ENCODE assay signal across 15 cellular contexts in genomic region chr17:31251618-31252328, GRCh38. TPM values are rescaled to one million over a fixed set of nuclear protein-coding genes. Genes with fewer than 3 reads are reported as not detected.
"Had no signal": no experiment of that assay in that cellular context is flagged by ENCODE, and none has a peak within 500 bp of the region (broad histone marks: within the 10 kb centered on the region; RNA-seq: fewer than 3 reads in every experiment).

No MANE protein-coding gene starts in this region.

- H3K4me1 ChIP-seq: pancreas had no signal

- ATAC-seq: activated CD8-positive, alpha-beta T cell treated with anti-CD3 and anti-CD28 coated beads for 36 hours; gastrocnemius medialis; pancreas; stimulated activated memory B cell treated with anti-CD40 and anti-IgM and Interleukin-4, amounts not matched to agents 10 μg/mL and 1 μg/mL and 100 μg/mL, for 72 hours had no signal

- H3K27me3 ChIP-seq: gastrocnemius medialis, pancreas had no signal

- H3K9me3 ChIP-seq: gastrocnemius medialis, pancreas had no signal

- FAIRE-seq: astrocyte had no signal

- H3K36me3 ChIP-seq: gastrocnemius medialis, pancreas had no signal

- H3K4me3 ChIP-seq: coronary artery, gastrocnemius medialis, pancreas had no signal

- DNase-seq: activated CD8-positive, alpha-beta memory T cell treated with anti-CD3 and anti-CD28 coated beads, Interleukin-2, amount 50 U/mL, for 48 hours; activated CD8-positive, alpha-beta T cell treated with anti-CD3 and anti-CD28 coated beads for 36 hours; activated naive CD8-positive, alpha-beta T cell treated with anti-CD3 and anti-CD28 coated beads, Interleukin-2, amount 10 ng/mL, durations not matched to agents 7 days and 5 days; effector CD8-positive, alpha-beta T cell; gastrocnemius medialis; kidney; pancreas; retina; stimulated activated CD4-positive, alpha-beta T cell treated with anti-CD3 and anti-CD28 coated beads, Interleukin-1b, Interleukin-23, amount 100 ng/mL, for 48 hours; SW 1271; trophoblast cell had no signal

- H3K27ac ChIP-seq: coronary artery, pancreas had no signal

RNA-seq across cellular contexts. Expression of gene OMG, which starts 45.3 kb away (rescaled TPM):
- total RNA-seq: astrocyte, gastrocnemius medialis, kidney, neural crest cell had no signal
